ENCODE assay signal across 8 cellular contexts in the genomic region with DNA sequence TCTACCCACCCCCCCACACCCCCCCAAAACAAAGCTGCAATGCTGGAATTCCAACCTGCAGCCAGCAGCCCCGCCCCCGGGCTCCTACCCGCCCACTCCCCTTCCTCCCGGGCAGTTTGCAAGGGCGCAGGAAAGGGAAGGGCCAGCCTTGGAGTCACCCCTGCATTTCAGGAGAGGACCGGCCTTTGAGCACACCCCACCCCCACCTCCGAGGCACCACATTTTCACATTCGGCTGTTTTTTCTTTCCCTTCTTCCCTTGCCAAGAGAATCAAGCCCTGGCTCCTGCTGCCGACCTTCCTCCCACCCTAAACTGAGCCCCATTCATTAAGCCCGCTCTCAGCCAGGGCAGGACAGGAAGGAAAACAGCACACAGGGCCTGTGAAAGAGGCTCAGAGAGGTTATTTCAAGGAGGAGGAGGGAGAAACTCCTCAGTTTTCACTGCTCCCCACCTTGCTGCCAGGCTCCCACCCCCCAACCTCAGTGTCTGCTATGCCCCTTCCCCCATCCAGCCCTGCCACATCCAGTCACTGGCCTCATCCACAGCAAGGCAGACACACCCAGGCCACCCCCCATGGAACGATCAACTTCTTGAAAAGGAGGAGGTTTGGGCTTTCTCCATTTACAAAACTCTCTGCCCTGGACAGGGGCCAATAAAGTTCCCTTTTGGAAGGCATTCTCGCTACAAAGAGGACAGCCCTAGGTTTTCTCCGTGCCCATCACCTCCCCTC. TPM values are rescaled to one million over a fixed set of nuclear protein-coding genes. Genes with fewer than 3 reads are reported as not detected.
DNase-seq lines count a peak whose midpoint lies in the region; ATAC-seq and TF ChIP-seq lines count a peak whose summit lies in the region.

No MANE protein-coding gene starts in this region.

- H3K4me1 ChIP-seq in CD4-positive, CD25-positive, alpha-beta regulatory T cell (ENCODE audit: control insufficient read depth, insufficient read depth, low read length, poor library complexity, severe bottlenecking), result peaks cover 95% of the 10 kb centered on the region
- peaks cover 57% of the 10 kb centered on the region for H3K4me1 ChIP-seq in fibroblast of lung (ENCODE audit: control insufficient read depth, extremely low read depth, insufficient read depth, low read length)
- H3K4me1 ChIP-seq in neutrophil (ENCODE audit: control insufficient read depth in 1 of 2, insufficient read depth in 1 of 2, low read depth in 1 of 2, low read length in 1 of 2), result peaks cover 61 to 71% of the 10 kb centered on the region in 2 experiments

- no peaks in the 10 kb centered on the region for H3K27me3 Mint-ChIP-seq in CD4-positive, CD25-positive, alpha-beta regulatory T cell

- H3K9ac ChIP-seq in fibroblast of lung (ENCODE audit: insufficient read depth, low read length), result peak overlapping the region; percentile 40

- peak overlapping the region; percentile 94 for H3K4me2 ChIP-seq in fibroblast of lung (ENCODE audit: extremely low read depth, insufficient read depth, low read length)

- H3K27ac Mint-ChIP-seq in CD4-positive, CD25-positive, alpha-beta regulatory T cell, result peak overlapping the region; percentile 93 to 99 (median 96)

- H3K36me3 ChIP-seq in CD4-positive, CD25-positive, alpha-beta regulatory T cell (ENCODE audit: control insufficient read depth, insufficient read depth, low read length), result peaks cover 14% of the 10 kb centered on the region
- H3K36me3 ChIP-seq in fibroblast of lung (ENCODE audit: control insufficient read depth, insufficient read depth, low read length) (peaks cover 2% of the 10 kb centered on the region), neutrophil (peaks cover 13% of the 10 kb centered on the region)

- no peaks in the 10 kb centered on the region for H3K27me3 ChIP-seq in CD4-positive, CD25-positive, alpha-beta regulatory T cell (ENCODE audit: control insufficient read depth, insufficient read depth, low read length)
- H3K27me3 ChIP-seq in fibroblast of lung (ENCODE audit: control insufficient read depth, insufficient read depth, low read length) (no peaks in the 10 kb centered on the region), neutrophil (no peaks in the 10 kb centered on the region)

- ATAC-seq in CD4-positive, CD25-positive, alpha-beta regulatory T cell (ENCODE audit: low read depth in 2 of 2), result no peak
- ATAC-seq in SK-N-SH treated with all-trans-retinoic acid at 6 μM for 48 hours (peak; percentile 2; the same call in 1 of the 3 replicates), HG02840 (IDR thresholded peaks at IDR 0.05; ENCODE audit: low FRiP score, unreplicated experiment) (no peak), GM21576 (IDR thresholded peaks at IDR 0.05; ENCODE audit: unreplicated experiment) (no peak)

- no peak overlapping the region for H2AFZ ChIP-seq in fibroblast of lung (ENCODE audit: low read length)

- peaks cover 80% of the 10 kb centered on the region for H3K79me2 ChIP-seq in fibroblast of lung (ENCODE audit: control insufficient read depth, insufficient read depth, low read length)

- no peaks in the 10 kb centered on the region for H4K20me1 ChIP-seq in fibroblast of lung (ENCODE audit: control insufficient read depth, extremely low read depth, insufficient read depth, low read length)

- TF ChIP-seq CTCF in fibroblast of lung (conservative IDR thresholded peaks at IDR 0.05 in 1 of 2, IDR thresholded peaks at IDR 0.05 in 1 of 2; ENCODE audit: low read depth in 1 of 2, low read length in 2 of 2) (no peak), neutrophil (IDR thresholded peaks at IDR 0.05) (no peak)

- H3K36me3 Mint-ChIP-seq in CD4-positive, CD25-positive, alpha-beta regulatory T cell, result peaks cover 29% of the 10 kb centered on the region

- H3K4me1 Mint-ChIP-seq in CD4-positive, CD25-positive, alpha-beta regulatory T cell, result peaks cover 30 to 96% (median 66%) of the 10 kb centered on the region in 4 donors

- H3K9me3 ChIP-seq in CD4-positive, CD25-positive, alpha-beta regulatory T cell (ENCODE audit: control insufficient read depth in 2 of 2, low read length in 2 of 2), result no peaks in the 10 kb centered on the region
- H3K9me3 ChIP-seq in fibroblast of lung (ENCODE audit: control insufficient read depth, insufficient read depth, low read depth, low read length) (no peaks in the 10 kb centered on the region), neutrophil (no peaks in the 10 kb centered on the region)

- H3K4me3 ChIP-seq in CD4-positive, CD25-positive, alpha-beta regulatory T cell (ENCODE audit: low read depth, low read length), result peak overlapping the region; percentile 64
- H3K4me3 ChIP-seq in fibroblast of lung (replicated peaks in 1 of 4; ENCODE audit: control extremely low read depth in 1 of 4, insufficient read depth in 1 of 4, low read depth in 3 of 4, low read length in 4 of 4), result peak overlapping the region in 3 of 4 experiments; percentile 7 to 36 (median 21)
- H3K4me3 ChIP-seq in neutrophil (ENCODE audit: low read depth in 1 of 2, low read length in 1 of 2), result peak overlapping the region in 1 of 2 experiments; percentile 14

- peaks cover 0 to 2% (median 0%) of the 10 kb centered on the region in 7 donors for H3K9me3 Mint-ChIP-seq in CD4-positive, CD25-positive, alpha-beta regulatory T cell

- H3K27ac ChIP-seq in CD4-positive, CD25-positive, alpha-beta regulatory T cell (ENCODE audit: insufficient read depth, low read length, poor library complexity, severe bottlenecking), result no peak overlapping the region
- peak overlapping the region; percentile 72 for H3K27ac ChIP-seq in fibroblast of lung (ENCODE audit: insufficient read depth, low read length)
- H3K27ac ChIP-seq in neutrophil, result peak overlapping the region; percentile 66

- DNase-seq in CD4-positive, CD25-positive, alpha-beta regulatory T cell, result no peak
- peak; percentile 42 to 79 for DNase-seq in fibroblast of lung (ENCODE audit: low read depth in 2 of 2)
- no peak for DNase-seq in NCI-H2196 (lab: John Stamatoyannopoulos, UW; ENCODE audit: unreplicated experiment)
- no peak for DNase-seq in globus pallidus (ENCODE audit: low spot score)

- H3K4me3 Mint-ChIP-seq in CD4-positive, CD25-positive, alpha-beta regulatory T cell, result peak overlapping the region; percentile 47 to 92 (median 90)

TF ChIP-seq in SK-N-SH treated with all-trans-retinoic acid at 6 μM for 48 hours, 23 proteins besides CTCF, POLR2A, EP300 and RAD21:
- TF ChIP-seq ARNTL (CRISPR knock-in tag; IDR thresholded peaks at IDR 0.05; ENCODE audit: borderline replicate concordance, low read depth) (no peak), TCF4 (CRISPR knock-in tag; IDR thresholded peaks at IDR 0.05; ENCODE audit: borderline replicate concordance) (no peak), ZFP30 (CRISPR knock-in tag; IDR thresholded peaks at IDR 0.05) (no peak), CSDC2 (CRISPR knock-in tag; IDR thresholded peaks at IDR 0.05) (no peak), ZC3H10 (CRISPR knock-in tag; IDR thresholded peaks at IDR 0.05) (no peak), POU6F1 (CRISPR knock-in tag; IDR thresholded peaks at IDR 0.05; ENCODE audit: borderline replicate concordance, low read depth) (no peak), RARB (CRISPR knock-in tag; IDR thresholded peaks at IDR 0.05) (no peak), ZNF8 (CRISPR knock-in tag; IDR thresholded peaks at IDR 0.05) (no peak), BACH2 (CRISPR knock-in tag; IDR thresholded peaks at IDR 0.05; ENCODE audit: borderline replicate concordance) (no peak), TOX (CRISPR knock-in tag; IDR thresholded peaks at IDR 0.05; ENCODE audit: borderline replicate concordance) (no peak), ZNF70 (CRISPR knock-in tag; IDR thresholded peaks at IDR 0.05) (no peak)
- TF ChIP-seq, protein P1, sequence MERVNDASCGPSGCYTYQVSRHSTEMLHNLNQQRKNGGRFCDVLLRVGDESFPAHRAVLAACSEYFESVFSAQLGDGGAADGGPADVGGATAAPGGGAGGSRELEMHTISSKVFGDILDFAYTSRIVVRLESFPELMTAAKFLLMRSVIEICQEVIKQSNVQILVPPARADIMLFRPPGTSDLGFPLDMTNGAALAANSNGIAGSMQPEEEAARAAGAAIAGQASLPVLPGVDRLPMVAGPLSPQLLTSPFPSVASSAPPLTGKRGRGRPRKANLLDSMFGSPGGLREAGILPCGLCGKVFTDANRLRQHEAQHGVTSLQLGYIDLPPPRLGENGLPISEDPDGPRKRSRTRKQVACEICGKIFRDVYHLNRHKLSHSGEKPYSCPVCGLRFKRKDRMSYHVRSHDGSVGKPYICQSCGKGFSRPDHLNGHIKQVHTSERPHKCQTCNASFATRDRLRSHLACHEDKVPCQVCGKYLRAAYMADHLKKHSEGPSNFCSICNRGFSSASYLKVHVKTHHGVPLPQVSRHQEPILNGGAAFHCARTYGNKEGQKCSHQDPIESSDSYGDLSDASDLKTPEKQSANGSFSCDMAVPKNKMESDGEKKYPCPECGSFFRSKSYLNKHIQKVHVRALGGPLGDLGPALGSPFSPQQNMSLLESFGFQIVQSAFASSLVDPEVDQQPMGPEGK (CRISPR knock-in tag; IDR thresholded peaks at IDR 0.05; ENCODE audit: borderline replicate concordance), result no peak
TF ChIP-seq in SK-N-SH treated with all-trans-retinoic acid at 6 μM for 48 hours: peak in this region for 0.

RNA-seq across cellular contexts. Expression of gene SMAD7, which starts 11.2 kb away (rescaled TPM):
- 64.0 TPM for total RNA-seq in CD4-positive, CD25-positive, alpha-beta regulatory T cell
- polyA plus RNA-seq in CD4-positive, CD25-positive, alpha-beta regulatory T cell, result 1 to 10 TPM; 1.7 to 7.2 (median 6.3) TPM
- 16.3 and 23.1 TPM in 2 replicates for total RNA-seq in fibroblast of lung
- polyA plus RNA-seq in fibroblast of lung, result 6.1 and 8.1 TPM in 2 replicates
- 5.0 and 7.1 TPM in 2 replicates for polyA plus RNA-seq in fibroblast of lung (2012)
- 14.3 and 26.8 TPM in 2 replicates for polyA minus RNA-seq in fibroblast of lung (ENCODE audit: low replicate concordance)

Comparison
In these comparisons a context has a peak if more than half of its experiments do, and no peak if none do; other contexts are left out.
1. DNase-seq: peak in fibroblast of lung (2 of 2); none in CD4-positive, CD25-positive, alpha-beta regulatory T cell (0 of 3), NCI-H2196 (single experiment) and globus pallidus (single experiment).